In the genomic region with DNA sequence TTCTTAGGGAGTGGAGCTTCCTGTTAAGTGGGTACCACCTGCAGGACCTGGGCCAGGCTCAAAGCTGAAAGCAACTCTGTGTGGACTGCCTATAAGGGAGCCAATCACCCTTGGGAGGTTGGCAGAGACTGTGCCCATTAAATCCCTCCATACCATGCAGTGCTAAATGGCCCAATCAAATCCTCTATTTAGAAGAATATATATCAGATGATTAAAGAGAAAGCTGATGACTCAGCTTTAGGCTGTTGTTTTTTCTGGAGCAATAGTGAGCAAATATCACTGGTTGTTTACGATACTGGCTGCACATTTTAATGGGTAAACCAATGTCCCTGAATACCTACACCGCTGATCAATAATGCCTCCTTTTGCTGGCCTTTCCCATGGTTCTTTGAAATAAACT, we compare ENCODE assay signal across 18 cellular contexts.
DNase-seq lines count a peak whose midpoint lies in the region; ATAC-seq, FAIRE-seq and TF ChIP-seq lines count a peak whose summit lies in the region.
"Had no signal": no experiment of that assay in that cellular context is flagged by ENCODE, and none has a peak within 500 bp of the region (broad histone marks: within the 10 kb centered on the region; RNA-seq: fewer than 3 reads in every experiment).

No MANE protein-coding gene starts in this region.

- DNase-seq in Calu3, result peak; percentile 8
- peak; percentile 8 for DNase-seq in NCI-H226
- peak; percentile 40 for DNase-seq in epithelial cell of prostate (ENCODE audit: low read depth, low spot score)
- DNase-seq in HepG2 (ENCODE audit: low spot score), result no peak
- no peak for DNase-seq in activated T-cell treated with anti-CD3 and anti-CD28 coated beads, Interleukin-2, amount 50 U/mL, for 1 hour
- DNase-seq in GM12892 (ENCODE audit: insufficient read length), result no peak
- no peak for DNase-seq in OCI-LY7 (ENCODE audit: low spot score)
- DNase-seq: ACHN, DND-41, H7, NCI-H1105 treated with DMSO at 0.1 percent for 48 hours, NCI-H1694, NCI-H510A treated with DMSO at 0.1 percent for 48 hours, NCI-H82 had no signal

- CTCF ChIA-PET in Calu3 (lab: Charles Lee), result no interaction called here
- CTCF ChIA-PET in HepG2 (lab: Yijun Ruan, JAX; ENCODE audit: low intra/inter-chr PET ratio, low total read pairs), result no interaction called here
- CTCF ChIA-PET in OCI-LY7 (lab: Charles Lee; ENCODE audit: unreplicated experiment), result no interaction called here

- H4K20me1 ChIP-seq in HepG2 (ENCODE audit: insufficient read depth, low read length) (no peaks in the 10 kb centered on the region), OCI-LY7 (ENCODE audit: insufficient read depth, low read length) (no peaks in the 10 kb centered on the region)

- in situ Hi-C loops in HepG2 (cut with HindIII; ENCODE audit: extremely low pct_ligation_motif_present, low pct_unique_long_range_greater_than_20kb), result no loop called here

- no peak overlapping the region for H3K4me3 Mint-ChIP-seq in Calu3 (ENCODE audit: low read depth, unreplicated experiment)

- TF ChIP-seq POLR2A in HepG2 (IDR thresholded peaks at IDR 0.05; ENCODE audit: insufficient read depth in 1 of 2, low read depth in 2 of 2, low read length in 2 of 2) (no peak), GM12892 (IDR thresholded peaks at IDR 0.05; ENCODE audit: low read depth, low read length) (no peak)

- FAIRE-seq in HepG2 (lab: Jason Lieb, UNC) (no peak), GM12892 (lab: Jason Lieb, UNC) (no peak)
- FAIRE-seq: G401.6 had no signal

- TF ChIP-seq CTCF in Calu3 (IDR thresholded peaks at IDR 0.05; ENCODE audit: unreplicated experiment) (no peak), HepG2 (CRISPR knock-in tag; IDR thresholded peaks at IDR 0.05) (no peak), OCI-LY7 (conservative IDR thresholded peaks at IDR 0.05; ENCODE audit: low read length) (no peak)

- H3K36me3 Mint-ChIP-seq in Calu3 (ENCODE audit: insufficient read depth, unreplicated experiment), result peaks cover 16% of the 10 kb centered on the region

- POLR2A ChIA-PET in HepG2 (lab: Yijun Ruan, JAX) (no interaction called here), OCI-LY7 (lab: Charles Lee) (no interaction called here)

- H2AFZ ChIP-seq in HepG2 (ENCODE audit: low read length), result no peak overlapping the region
- no peak overlapping the region for H2AFZ ChIP-seq in OCI-LY7 (ENCODE audit: low read length)

- WGBS in HepG2 (ENCODE audit: low lambda C conversion rate), result 54% methylated on average over 2 of the region's 2 CpGs

- no peaks in the 10 kb centered on the region for H3K9me2 ChIP-seq in OCI-LY7 (ENCODE audit: insufficient read depth, low read length)

- H3K27ac Mint-ChIP-seq in Calu3 (ENCODE audit: unreplicated experiment), result peak overlapping the region; percentile 92

- H3K4me3 ChIP-seq in HepG2 (replicated peaks in 1 of 3; ENCODE audit: insufficient read depth in 1 of 3, low read depth in 2 of 3, low read length in 3 of 3), result no peak overlapping the region
- no peak overlapping the region for H3K4me3 ChIP-seq in OCI-LY7 (ENCODE audit: low read depth, low read length, poor library complexity, severe bottlenecking)

- H3K27ac ChIP-seq in epithelial cell of prostate, result peak overlapping the region; percentile 93
- no peak overlapping the region for H3K27ac ChIP-seq in HepG2 (ENCODE audit: extremely low read length, insufficient read depth, low read length)
- H3K27ac ChIP-seq in OCI-LY7 (ENCODE audit: low read depth, low read length, poor library complexity, severe bottlenecking), result no peak overlapping the region
- H3K27ac ChIP-seq: C4-2B had no signal

- ATAC-seq in HepG2, result no peak
- no peak for ATAC-seq in HG03378 (IDR thresholded peaks at IDR 0.05; ENCODE audit: unreplicated experiment)
- ATAC-seq: Right ventricle myocardium inferior had no signal

- no peak for TF ChIP-seq RAD21 in HepG2 (CRISPR knock-in tag; IDR thresholded peaks at IDR 0.05)

- H3K4me1 ChIP-seq in HepG2 (ENCODE audit: insufficient read depth, low read length) (no peaks in the 10 kb centered on the region), OCI-LY7 (ENCODE audit: insufficient read depth, low read length, poor library complexity, severe bottlenecking) (no peaks in the 10 kb centered on the region)

- no peaks in the 10 kb centered on the region for H3K27me3 Mint-ChIP-seq in Calu3 (ENCODE audit: unreplicated experiment)

- H3K9ac ChIP-seq in HepG2 (ENCODE audit: insufficient read depth, low read depth, low read length), result no peak overlapping the region

- H3K27me3 ChIP-seq in HepG2 (ENCODE audit: control insufficient read depth in 1 of 2, insufficient read depth in 2 of 2, low read length in 2 of 2), result no peaks in the 10 kb centered on the region

- intact Hi-C loops in Calu3 (cut with micrococcal nuclease; ENCODE audit: unreplicated experiment) (no loop called here), HepG2 (cut with micrococcal nuclease; ENCODE audit: unreplicated experiment) (no loop called here), OCI-LY7 (cut with micrococcal nuclease; ENCODE audit: unreplicated experiment) (no loop called here)

- peaks cover 10% of the 10 kb centered on the region for H3K9me3 Mint-ChIP-seq in Calu3 (ENCODE audit: low read depth, unreplicated experiment)

- no TSS peak for BruUV-seq in Calu3 (replicated peaks; lab: Mats Ljungman, UMichigan)
- BruUV-seq in HepG2 (replicated peaks; lab: Mats Ljungman, UMichigan), result no TSS peak
- BruUV-seq in OCI-LY7 (replicated peaks; lab: Mats Ljungman, UMichigan), result no TSS peak

- peaks cover 20% of the 10 kb centered on the region for H3K4me1 Mint-ChIP-seq in Calu3 (ENCODE audit: low read depth, unreplicated experiment)

- no peak for TF ChIP-seq EP300 in HepG2 (IDR thresholded peaks at IDR 0.05; ENCODE audit: low read depth in 2 of 2, low read length in 2 of 2)
- TF ChIP-seq EP300 in HepG2 (CRISPR knock-in tag; IDR thresholded peaks at IDR 0.05; ENCODE audit: borderline replicate concordance), result no peak

- H3K4me2 ChIP-seq in HepG2 (ENCODE audit: low read depth, low read length) (no peak overlapping the region), OCI-LY7 (ENCODE audit: low read length) (no peak overlapping the region)

- H3K79me2 ChIP-seq in HepG2 (ENCODE audit: insufficient read depth, low read length), result no peaks in the 10 kb centered on the region
- no peaks in the 10 kb centered on the region for H3K79me2 ChIP-seq in OCI-LY7 (ENCODE audit: insufficient read depth, low read depth, low read length)

- H3K9me3 ChIP-seq in HepG2 (ENCODE audit: low read length) (no peaks in the 10 kb centered on the region), OCI-LY7 (ENCODE audit: low read length) (no peaks in the 10 kb centered on the region)

- H3K36me3 ChIP-seq in HepG2 (replicated peaks in 1 of 2; ENCODE audit: control insufficient read depth in 1 of 2, insufficient read depth in 2 of 2, low read length in 2 of 2) (no peaks in the 10 kb centered on the region), OCI-LY7 (ENCODE audit: insufficient read depth, low read length) (no peaks in the 10 kb centered on the region)

TF ChIP-seq in HepG2, 621 proteins besides CTCF, POLR2A, EP300 and RAD21:
- TF ChIP-seq, protein P1, sequence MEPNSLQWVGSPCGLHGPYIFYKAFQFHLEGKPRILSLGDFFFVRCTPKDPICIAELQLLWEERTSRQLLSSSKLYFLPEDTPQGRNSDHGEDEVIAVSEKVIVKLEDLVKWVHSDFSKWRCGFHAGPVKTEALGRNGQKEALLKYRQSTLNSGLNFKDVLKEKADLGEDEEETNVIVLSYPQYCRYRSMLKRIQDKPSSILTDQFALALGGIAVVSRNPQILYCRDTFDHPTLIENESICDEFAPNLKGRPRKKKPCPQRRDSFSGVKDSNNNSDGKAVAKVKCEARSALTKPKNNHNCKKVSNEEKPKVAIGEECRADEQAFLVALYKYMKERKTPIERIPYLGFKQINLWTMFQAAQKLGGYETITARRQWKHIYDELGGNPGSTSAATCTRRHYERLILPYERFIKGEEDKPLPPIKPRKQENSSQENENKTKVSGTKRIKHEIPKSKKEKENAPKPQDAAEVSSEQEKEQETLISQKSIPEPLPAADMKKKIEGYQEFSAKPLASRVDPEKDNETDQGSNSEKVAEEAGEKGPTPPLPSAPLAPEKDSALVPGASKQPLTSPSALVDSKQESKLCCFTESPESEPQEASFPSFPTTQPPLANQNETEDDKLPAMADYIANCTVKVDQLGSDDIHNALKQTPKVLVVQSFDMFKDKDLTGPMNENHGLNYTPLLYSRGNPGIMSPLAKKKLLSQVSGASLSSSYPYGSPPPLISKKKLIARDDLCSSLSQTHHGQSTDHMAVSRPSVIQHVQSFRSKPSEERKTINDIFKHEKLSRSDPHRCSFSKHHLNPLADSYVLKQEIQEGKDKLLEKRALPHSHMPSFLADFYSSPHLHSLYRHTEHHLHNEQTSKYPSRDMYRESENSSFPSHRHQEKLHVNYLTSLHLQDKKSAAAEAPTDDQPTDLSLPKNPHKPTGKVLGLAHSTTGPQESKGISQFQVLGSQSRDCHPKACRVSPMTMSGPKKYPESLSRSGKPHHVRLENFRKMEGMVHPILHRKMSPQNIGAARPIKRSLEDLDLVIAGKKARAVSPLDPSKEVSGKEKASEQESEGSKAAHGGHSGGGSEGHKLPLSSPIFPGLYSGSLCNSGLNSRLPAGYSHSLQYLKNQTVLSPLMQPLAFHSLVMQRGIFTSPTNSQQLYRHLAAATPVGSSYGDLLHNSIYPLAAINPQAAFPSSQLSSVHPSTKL (CRISPR knock-in tag; IDR thresholded peaks at IDR 0.05), result no peak
- TF ChIP-seq PRMT3 (CRISPR knock-in tag; IDR thresholded peaks at IDR 0.05; ENCODE audit: borderline replicate concordance, low read depth) (no peak), MAFK (conservative IDR thresholded peaks at IDR 0.05 in 1 of 2, IDR thresholded peaks at IDR 0.05 in 1 of 2; ENCODE audit: low read length in 2 of 2) (peak; percentile 11 to 18; a peak in 1 of 4 replicates)

Comparison
In these comparisons a context has a peak if more than half of its experiments do, and no peak if none do; other contexts are left out.
1. DNase-seq: peak in Calu3 (single experiment), NCI-H226 (single experiment) and epithelial cell of prostate (single experiment); none in HepG2 (single experiment), activated T-cell treated with anti-CD3 and anti-CD28 coated beads, Interleukin-2, amount 50 U/mL, for 1 hour (single experiment), GM12892 (single experiment) and OCI-LY7 (single experiment).